Comparison of ENCODE assay signal across 8 cellular contexts in the genomic region with DNA sequence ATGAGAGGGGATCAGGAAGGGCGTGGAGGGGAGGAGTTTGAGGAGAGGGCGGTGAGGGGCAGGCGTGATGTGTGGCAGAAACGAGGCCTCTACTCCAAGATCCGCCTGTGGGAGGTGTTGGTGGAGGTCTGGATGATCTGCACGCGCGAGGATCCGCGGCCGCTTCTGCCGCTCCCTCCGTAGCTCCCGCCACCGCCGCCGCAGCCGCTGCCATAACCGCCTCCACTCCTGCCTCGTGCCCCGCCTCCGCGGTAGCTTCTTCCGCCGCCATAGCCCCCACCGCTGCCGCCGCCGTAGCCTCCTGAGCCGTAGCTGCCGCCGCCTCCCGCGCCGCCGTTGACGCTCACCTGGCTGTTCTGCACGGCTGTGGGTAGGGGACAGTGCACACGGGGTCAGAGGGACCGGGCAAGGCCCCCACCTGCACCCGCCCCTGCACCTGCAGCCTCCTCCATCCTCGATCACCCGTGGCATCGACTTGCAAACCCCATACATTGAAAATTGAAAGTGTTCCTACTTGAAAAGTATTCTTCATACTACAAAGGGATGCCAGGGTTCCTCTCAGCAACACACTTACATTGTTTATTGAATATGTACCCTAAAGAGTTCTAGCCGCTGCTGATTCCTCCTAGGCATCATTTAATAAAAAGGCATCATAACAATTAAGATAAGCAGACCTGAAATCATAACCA. TPM values are rescaled to one million over a fixed set of nuclear protein-coding genes. Genes with fewer than 3 reads are reported as not detected.
A peak's percentile ranks its signal among the peaks of the same experiment; 100 is the strongest.
DNase-seq lines count a peak whose midpoint lies in the region; ATAC-seq lines count a peak whose summit lies in the region.

No MANE protein-coding gene starts in this region.

- ATAC-seq in left ventricle myocardium superior, result peak; percentile 58
- no peak for ATAC-seq in GM19328 (IDR thresholded peaks at IDR 0.05; ENCODE audit: unreplicated experiment)

- intact Hi-C loops in left ventricle myocardium superior (cut with micrococcal nuclease), result no loop called here

- H3K4me3 ChIP-seq in MG63, result no peak overlapping the region

- peaks cover 5% of the 10 kb centered on the region for H3K27me3 ChIP-seq in MG63

- no peaks in the 10 kb centered on the region for H3K36me3 ChIP-seq in MG63

- peak; percentile 20 for DNase-seq in NCI-H2171 treated with DMSO at 0.1 percent for 48 hours (lab: John Stamatoyannopoulos, UW)
- no peak for DNase-seq in NCI-H2171 (lab: John Stamatoyannopoulos, UW)
- peak; percentile 66 for DNase-seq in activated T-cell treated with anti-CD3 and anti-CD28 coated beads, Interleukin-2, amount 50 U/mL, for 1 hour
- no peak for DNase-seq in left ventricle myocardium superior
- DNase-seq in stimulated activated CD4-positive, alpha-beta T cell treated with anti-CD3 and anti-CD28 coated beads, Interleukin-12 subunit alpha, Interleukin-12 subunit beta, amount 100 ng/mL, for 4 hours, result peak; percentile 44
- DNase-seq in HuH-7 (ENCODE audit: low spot score), result no peak
- DNase-seq in MG63, result no peak

- no peaks in the 10 kb centered on the region for H3K9me3 ChIP-seq in MG63

RNA-seq across cellular contexts. Expression of a gene that starts 11.0 kb away (rescaled TPM):
- 0.15 TPM for total RNA-seq in left ventricle myocardium superior
- total RNA-seq in MG63 (2014; rRNA removed; shearing (Covaris generic); ENCODE audit: low replicate concordance), result not detected in 2 replicates

RNA-seq across cellular contexts. Expression of a gene that starts 12.1 kb away (rescaled TPM):
- total RNA-seq in left ventricle myocardium superior, result not detected
- total RNA-seq in MG63 (2014; rRNA removed; shearing (Covaris generic); ENCODE audit: low replicate concordance), result not detected in 2 replicates

RNA-seq across cellular contexts. Expression of a gene that starts 39.2 kb away (rescaled TPM):
- total RNA-seq in left ventricle myocardium superior, result not detected
- not detected in 2 replicates for total RNA-seq in MG63 (2014; rRNA removed; shearing (Covaris generic); ENCODE audit: low replicate concordance)

Comparison
In these comparisons a context has a peak if more than half of its experiments do, and no peak if none do; other contexts are left out.
1. DNase-seq: peak in NCI-H2171 treated with DMSO at 0.1 percent for 48 hours (single experiment), activated T-cell treated with anti-CD3 and anti-CD28 coated beads, Interleukin-2, amount 50 U/mL, for 1 hour (single experiment) and stimulated activated CD4-positive, alpha-beta T cell treated with anti-CD3 and anti-CD28 coated beads, Interleukin-12 subunit alpha, Interleukin-12 subunit beta, amount 100 ng/mL, for 4 hours (single experiment); none in NCI-H2171 (single experiment), left ventricle myocardium superior (single experiment), HuH-7 (single experiment) and MG63 (single experiment).